ENCODE assay signal across 8 cellular contexts in genomic region chr22:25584993-25585392, GRCh38. TPM values are rescaled to one million over a fixed set of nuclear protein-coding genes. Genes with fewer than 3 reads are reported as not detected.
A peak's percentile ranks its signal among the peaks of the same experiment; 100 is the strongest.
DNase-seq lines count a peak whose midpoint lies in the region; ATAC-seq, FAIRE-seq and TF ChIP-seq lines count a peak whose summit lies in the region.
"Not testable (repeated sequence)": the region's sequence is repeated elsewhere in the genome, so short reads cannot be mapped to it uniquely, and the experiment has no call there.

No MANE protein-coding gene starts in this region.

- not testable (repeated sequence) for TF ChIP-seq CTCF in WTC11 (IDR thresholded peaks at IDR 0.05); keratinocyte (optimal IDR thresholded peaks at IDR 0.05 in 1 of 3, IDR thresholded peaks at IDR 0.05 in 1 of 3, conservative IDR thresholded peaks at IDR 0.05 in 1 of 3; ENCODE audit: extremely low read depth in 1 of 3, insufficient read depth in 2 of 3, low read length in 3 of 3)

- peaks cover 13% of the 10 kb centered on the region for H3K4me1 Mint-ChIP-seq in WTC11
- H3K4me1 Mint-ChIP-seq in dendritic cell treated with granulocyte-macrophage colony-stimulating factor and Interleukin-4, amounts not matched to agents 40 ng/mL and 50 ng/mL, for 4 days (ENCODE audit: low read depth), result peaks cover 58% of the 10 kb centered on the region
- peaks cover 37 to 58% of the 10 kb centered on the region in 2 donors for H3K4me1 Mint-ChIP-seq in stimulated activated naive B cell treated with anti-CD40 and anti-IgM and Interleukin-4, amounts not matched to agents 10 μg/mL and 1 μg/mL and 100 μg/mL, for 72 hours

- not testable (repeated sequence) for H3K27me3 ChIP-seq in keratinocyte (ENCODE audit: control insufficient read depth, extremely low read depth, insufficient read depth, low read length)

- dilution Hi-C loops in keratinocyte (cut with MboI; ENCODE audit: extremely low pct_ligation_motif_present, low sequenced_read_pairs), result not testable (repeated sequence)

- not testable (repeated sequence) for H3K27ac ChIP-seq in keratinocyte (ENCODE audit: control insufficient read depth, insufficient read depth, low read length)

- H3K27me3 Mint-ChIP-seq in WTC11 (ENCODE audit: low read depth); dendritic cell treated with granulocyte-macrophage colony-stimulating factor and Interleukin-4, amounts not matched to agents 40 ng/mL and 50 ng/mL, for 4 days; stimulated activated naive B cell treated with anti-CD40 and anti-IgM and Interleukin-4, amounts not matched to agents 10 μg/mL and 1 μg/mL and 100 μg/mL, for 72 hours: not testable (repeated sequence)

- peaks cover 11% of the 10 kb centered on the region for H3K4me1 ChIP-seq in keratinocyte (ENCODE audit: control insufficient read depth, extremely low read depth, insufficient read depth, low read length)

- not testable (repeated sequence) for H3K36me3 ChIP-seq in keratinocyte (ENCODE audit: control insufficient read depth in 2 of 2, extremely low read depth in 1 of 2, insufficient read depth in 2 of 2, low read length in 2 of 2)

- not testable (repeated sequence) for H2AFZ ChIP-seq in keratinocyte (ENCODE audit: control insufficient read depth, low read length)

- POLR2A ChIA-PET in WTC11 (lab: Charles Lee), result not testable (repeated sequence)

- H3K9me1 ChIP-seq in keratinocyte (ENCODE audit: control insufficient read depth, extremely low read depth, insufficient read depth, low read length), result not testable (repeated sequence)

- not testable (repeated sequence) for H3K4me3 ChIP-seq in keratinocyte (ENCODE audit: control insufficient read depth in 2 of 3, extremely low read depth in 1 of 3, insufficient read depth in 2 of 3, low read depth in 1 of 3, low read length in 3 of 3)

- H3K9me3 Mint-ChIP-seq in WTC11; dendritic cell treated with granulocyte-macrophage colony-stimulating factor and Interleukin-4, amounts not matched to agents 40 ng/mL and 50 ng/mL, for 4 days: not testable (repeated sequence)
- peaks cover 4 to 14% of the 10 kb centered on the region in 2 donors for H3K9me3 Mint-ChIP-seq in stimulated activated naive B cell treated with anti-CD40 and anti-IgM and Interleukin-4, amounts not matched to agents 10 μg/mL and 1 μg/mL and 100 μg/mL, for 72 hours

- CTCF ChIA-PET in WTC11 (lab: Charles Lee), result not testable (repeated sequence)

- DNase-seq in Daoy (ENCODE audit: low read depth) (peak; percentile 48), HCEC 1CT (peak; percentile 60), MV-4-11 (lab: John Stamatoyannopoulos, UW) (peak; percentile 82), RKO (ENCODE audit: low spot score) (peak; percentile 21)
- not testable (repeated sequence) for DNase-seq in WTC11 (ENCODE audit: low spot score); keratinocyte (ENCODE audit: low read depth, low spot score); stimulated activated naive B cell treated with anti-CD40 and anti-IgM and Interleukin-4, amounts not matched to agents 10 μg/mL and 1 μg/mL and 100 μg/mL, for 72 hours

- peak; percentile 41 for FAIRE-seq in keratinocyte (lab: Jason Lieb, UNC)

- not testable (repeated sequence) for H3K4me2 ChIP-seq in keratinocyte (ENCODE audit: control insufficient read depth, extremely low read depth, insufficient read depth, low read depth, low read length)

- not testable (repeated sequence) for H3K36me3 Mint-ChIP-seq in WTC11
- peaks cover 30% of the 10 kb centered on the region for H3K36me3 Mint-ChIP-seq in dendritic cell treated with granulocyte-macrophage colony-stimulating factor and Interleukin-4, amounts not matched to agents 40 ng/mL and 50 ng/mL, for 4 days (ENCODE audit: low read depth)
- peaks cover 33 to 42% of the 10 kb centered on the region in 2 donors for H3K36me3 Mint-ChIP-seq in stimulated activated naive B cell treated with anti-CD40 and anti-IgM and Interleukin-4, amounts not matched to agents 10 μg/mL and 1 μg/mL and 100 μg/mL, for 72 hours

- H3K27ac Mint-ChIP-seq in WTC11, result 0 out of 2 replicates have a peak overlapping the region, but pooled peaks have one; percentile 77
- H3K27ac Mint-ChIP-seq in dendritic cell treated with granulocyte-macrophage colony-stimulating factor and Interleukin-4, amounts not matched to agents 40 ng/mL and 50 ng/mL, for 4 days, result peak overlapping the region; percentile 32
- not testable (repeated sequence) for H3K27ac Mint-ChIP-seq in stimulated activated naive B cell treated with anti-CD40 and anti-IgM and Interleukin-4, amounts not matched to agents 10 μg/mL and 1 μg/mL and 100 μg/mL, for 72 hours

- H3K9ac ChIP-seq in keratinocyte (ENCODE audit: control insufficient read depth, extremely low read depth, insufficient read depth, low read length), result not testable (repeated sequence)

- not testable (repeated sequence) for H3K79me2 ChIP-seq in keratinocyte (ENCODE audit: control insufficient read depth, insufficient read depth, low read length)

- intact Hi-C loops in dendritic cell treated with granulocyte-macrophage colony-stimulating factor and Interleukin-4, amounts not matched to agents 40 ng/mL and 50 ng/mL, for 4 days (cut with micrococcal nuclease), result not testable (repeated sequence)

- not testable (repeated sequence) for H3K9me3 ChIP-seq in keratinocyte (ENCODE audit: control insufficient read depth, low read depth, low read length)

- H4K20me1 ChIP-seq in keratinocyte (ENCODE audit: control insufficient read depth, extremely low read depth, insufficient read depth, low read length), result not testable (repeated sequence)

- H3K4me3 Mint-ChIP-seq in WTC11; dendritic cell treated with granulocyte-macrophage colony-stimulating factor and Interleukin-4, amounts not matched to agents 40 ng/mL and 50 ng/mL, for 4 days; stimulated activated naive B cell treated with anti-CD40 and anti-IgM and Interleukin-4, amounts not matched to agents 10 μg/mL and 1 μg/mL and 100 μg/mL, for 72 hours: not testable (repeated sequence)

- not testable (repeated sequence) for ATAC-seq in WTC11
- peak; percentile 59 to 70 for ATAC-seq in stimulated activated naive B cell treated with anti-CD40 and anti-IgM and Interleukin-4, amounts not matched to agents 10 μg/mL and 1 μg/mL and 100 μg/mL, for 72 hours (replicated peaks)

RNA-seq across cellular contexts. Expression of gene GRK3, which starts 20.5 kb away (rescaled TPM):
- total RNA-seq in Daoy (2014; rRNA removed; shearing (Covaris generic)), result 2.5 and 4.8 TPM in 2 replicates
- 25.7 to 27.1 TPM (median 25.8 TPM) in 3 replicates for total RNA-seq in WTC11 (2021)
- 6.0 to 8.1 TPM (median 6.3 TPM) in 3 replicates for polyA plus RNA-seq in keratinocyte
- polyA plus RNA-seq in keratinocyte (2011; ENCODE audit: low read depth), result 8.9 TPM
- 4.5 and 8.4 TPM in 2 replicates for polyA plus RNA-seq in keratinocyte (2011; cell fraction: cytosol; rRNA removed)
- 6.7 and 7.4 TPM in 2 replicates for polyA plus RNA-seq in keratinocyte (2011; cell fraction: nucleus; rRNA removed)
- polyA plus RNA-seq in keratinocyte (2012; ENCODE audit: low replicate concordance), result 3.0 and 7.2 TPM in 2 replicates
- polyA minus RNA-seq in keratinocyte, result 6.3 to 9.6 TPM (median 6.8 TPM) in 3 replicates
- 6.5 TPM for polyA minus RNA-seq in keratinocyte (2011; cell fraction: cytosol; rRNA and poly(A)+ RNA removed)
- 4.9 and 9.6 TPM in 2 replicates for polyA minus RNA-seq in keratinocyte (2011; cell fraction: nucleus; rRNA and poly(A)+ RNA removed)
